6 cellular contexts compared by ENCODE assay signal in the genomic region with DNA sequence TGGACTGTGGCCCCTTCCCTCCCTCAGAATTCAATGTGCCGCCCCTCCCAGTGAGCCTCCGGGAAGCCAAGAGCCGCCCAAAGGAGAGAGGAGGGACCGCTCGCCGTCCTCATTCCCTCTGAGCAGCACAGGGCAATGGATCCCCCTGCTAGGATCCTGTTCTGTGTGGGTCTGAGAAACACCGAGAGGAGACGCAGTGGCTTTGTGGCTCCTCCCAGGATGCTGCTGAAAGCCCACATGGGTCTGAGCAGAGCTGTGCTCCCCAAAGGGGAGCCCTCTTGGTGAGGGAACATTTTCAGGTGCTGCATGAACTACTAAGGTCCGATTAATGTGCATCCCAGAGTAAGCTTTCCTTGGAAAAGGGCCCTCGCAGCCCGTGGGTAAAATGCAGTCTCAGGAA.
"Had no signal": no experiment of that assay in that cellular context is flagged by ENCODE, and none has a peak within 500 bp of the region (broad histone marks: within the 10 kb centered on the region; RNA-seq: fewer than 3 reads in every experiment).

No MANE protein-coding gene starts in this region.

- H3K27ac ChIP-seq: GM23248 had no signal

- DNase-seq: GM23248, H7, HCEC 1CT, IMR-90 had no signal

- H2AFZ ChIP-seq: GM23248 had no signal

- H3K4me3 ChIP-seq: GM23248, K562 had no signal

- ATAC-seq: K562 had no signal

- FAIRE-seq: HTR-8/SVneo, K562 had no signal

- H3K9ac ChIP-seq: GM23248 had no signal
